In genomic region chr4:39469429-39470077, GRCh38 we compare ENCODE assay signal across 8 cellular contexts. TPM values are rescaled to one million over a fixed set of nuclear protein-coding genes. Genes with fewer than 3 reads are reported as not detected.
DNase-seq lines count a peak whose midpoint lies in the region; TF ChIP-seq lines count a peak whose summit lies in the region.

No MANE protein-coding gene starts in this region.

- no peaks in the 10 kb centered on the region for H3K27me3 ChIP-seq in transverse colon

- intact Hi-C loops in transverse colon (cut with DNase I; ENCODE audit: low total_unique reads): loop anchor here (10.0 kb wide), 1 partner anchor 505 kb away; the partner anchor contains the start of gene PDS5A

- in situ Hi-C loops in transverse colon (cut with MboI; ENCODE audit: low pct_ligation_motif_present in 1 of 4, low pct_unique_long_range_greater_than_20kb in 1 of 4, low sequenced_read_pairs in 3 of 4): loop anchor here in 3 of 4 donors (10.0 kb wide), 3 partner anchors 165 to 505 kb away; partner anchors contain the start of genes PDS5A (in 1 of the 3) and SMIM14 (in 1 of the 3)

- H3K4me3 Mint-ChIP-seq in HFFc6: no peak overlapping the region

- peak overlapping the region; percentile 13; the same call in 1 of the 2 replicates for H3K27ac ChIP-seq in 22Rv1
- H3K27ac ChIP-seq in transverse colon: peak overlapping the region; percentile 17 to 61 (median 39)

- no peaks in the 10 kb centered on the region for H3K9me3 Mint-ChIP-seq in HFFc6

- H3K27me3 Mint-ChIP-seq in HFFc6 (ENCODE audit: insufficient read depth): no peaks in the 10 kb centered on the region

- peaks cover 0 to 20% (median 4%) of the 10 kb centered on the region in 4 donors for H3K36me3 ChIP-seq in transverse colon

- peak; percentile 66 for DNase-seq in GM04504 (ENCODE audit: low read depth)
- peak; percentile 88 for DNase-seq in HFFc6
- DNase-seq in NAMALWA (ENCODE audit: low spot score): peak; percentile 91
- peak; percentile 74 for DNase-seq in SK-N-DZ (ENCODE audit: low spot score)
- DNase-seq in ecto neural progenitor cell (ENCODE audit: low spot score): peak; percentile 51
- peak; percentile 89 to 90 for DNase-seq in lung microvascular endothelial cell (ENCODE audit: low read depth in 2 of 2)
- no peak for DNase-seq in transverse colon

- no peak for TF ChIP-seq POLR2A in transverse colon (IDR thresholded peaks at IDR 0.05)

- H3K4me1 Mint-ChIP-seq in HFFc6 (ENCODE audit: low read depth): peaks cover 19% of the 10 kb centered on the region

- TF ChIP-seq CTCF in 22Rv1 (IDR thresholded peaks at IDR 0.05) (peak; percentile 88), HFFc6 (IDR thresholded peaks at IDR 0.05) (peak; percentile 98), transverse colon (IDR thresholded peaks at IDR 0.05) (peak; percentile 72 to 91 (median 82))

- H3K9me3 ChIP-seq in transverse colon: no peaks in the 10 kb centered on the region

- WGBS in transverse colon (ENCODE audit: low coverage in 1 of 2), 2 donors: 61 to 76% methylated on average over 4 of the region's 4 CpGs

- H3K4me1 ChIP-seq in transverse colon: peaks cover 0 to 22% (median 7%) of the 10 kb centered on the region in 4 donors

- peaks cover 4% of the 10 kb centered on the region; the same call in 1 of the 2 replicates for H3K36me3 Mint-ChIP-seq in HFFc6 (ENCODE audit: low read depth)

- no peak overlapping the region for H3K4me3 ChIP-seq in transverse colon

- H3K27ac Mint-ChIP-seq in HFFc6: peak overlapping the region; percentile 68

- no peak for TF ChIP-seq EP300 in transverse colon (IDR thresholded peaks at IDR 0.05; ENCODE audit: low read depth)

RNA-seq across cellular contexts. Expression of gene LIAS, which starts 10.7 kb away (rescaled TPM):
- 1 to 10 TPM; 6.9 to 9.4 (median 8.1) TPM for total RNA-seq in HFFc6 (2021; fragmentation: NEBNext Ultra II Directional; extraction: Animal tissue kit (Norgen Biotek cat#: 25700))
- 23.0 and 28.6 TPM in 2 replicates for polyA plus RNA-seq in SK-N-DZ (2014; cell fraction: cytosol; rRNA removed)
- polyA plus RNA-seq in SK-N-DZ (2014; cell fraction: nucleus; rRNA removed): 17.0 and 17.1 TPM in 2 replicates
- total RNA-seq in lung microvascular endothelial cell (2.6 and 4.6 TPM in 2 replicates), transverse colon (10 to 100 TPM in 3 of 4 donors, 1 to 10 TPM in 1; 2.6 to 27.3 (median 13.0) TPM)

RNA-seq across cellular contexts. Expression of gene RPL9, which starts 10.8 kb away (rescaled TPM):
- total RNA-seq in HFFc6 (2021; fragmentation: NEBNext Ultra II Directional; extraction: Animal tissue kit (Norgen Biotek cat#: 25700)): 1,000 to 10,000 TPM; 1,332 to 1,543 (median 1,424) TPM
- polyA plus RNA-seq in SK-N-DZ (2014; cell fraction: cytosol; rRNA removed): 4,928 and 7,239 TPM in 2 replicates
- 2,869 and 8,300 TPM in 2 replicates for polyA plus RNA-seq in SK-N-DZ (2014; cell fraction: nucleus; rRNA removed)
- 2,228 and 2,588 TPM in 2 replicates for total RNA-seq in lung microvascular endothelial cell
- 1,000 to 10,000 TPM in 2 of 4 donors, 100 to 1,000 TPM in 2; 408 to 2,811 (median 1,755) TPM for total RNA-seq in transverse colon

RNA-seq across cellular contexts. Expression of gene UGDH, which starts 57.7 kb away (rescaled TPM):
- 100 to 1,000 TPM in 5 of 6 experiments, 10 to 100 TPM in 1; 97.1 to 169 (median 158) TPM for total RNA-seq in HFFc6 (2021; fragmentation: NEBNext Ultra II Directional; extraction: Animal tissue kit (Norgen Biotek cat#: 25700))
- polyA plus RNA-seq in SK-N-DZ (2014; cell fraction: cytosol; rRNA removed): 18.6 and 27.2 TPM in 2 replicates
- polyA plus RNA-seq in SK-N-DZ (2014; cell fraction: nucleus; rRNA removed): 6.6 and 10.3 TPM in 2 replicates
- 25.5 and 28.2 TPM in 2 replicates for total RNA-seq in lung microvascular endothelial cell
- 100 to 1,000 TPM; 293 to 849 (median 479) TPM for total RNA-seq in transverse colon
